Comparison of ENCODE assay signal across 8 cellular contexts in the genomic region with DNA sequence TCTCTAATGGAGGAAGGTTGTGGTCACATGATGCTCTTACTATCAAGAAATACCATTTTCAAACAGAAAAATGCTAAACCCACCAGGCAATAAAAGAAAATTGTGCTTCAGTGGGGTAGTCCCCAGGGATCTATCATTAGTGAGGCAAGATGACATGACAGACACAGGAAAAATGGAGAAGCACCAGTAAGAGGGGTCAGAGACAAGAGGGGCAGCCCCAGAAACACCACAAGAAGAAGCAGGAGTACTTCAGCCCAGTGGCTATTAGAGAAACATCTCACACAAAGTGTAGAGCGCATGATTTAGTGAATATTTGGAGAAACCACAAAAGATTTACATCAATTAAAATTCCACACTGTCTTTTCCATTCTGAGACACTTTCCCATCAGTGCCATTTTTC. TPM values are rescaled to one million over a fixed set of nuclear protein-coding genes. Genes with fewer than 3 reads are reported as not detected.
"Had no signal": no experiment of that assay in that cellular context is flagged by ENCODE, and none has a peak within 500 bp of the region (broad histone marks: within the 10 kb centered on the region; RNA-seq: fewer than 3 reads in every experiment).

No MANE protein-coding gene starts in this region.

- H3K27ac Mint-ChIP-seq: IgD-negative memory B cell had no signal

- H3K36me3 Mint-ChIP-seq: IgD-negative memory B cell had no signal

- H3K27me3 Mint-ChIP-seq: IgD-negative memory B cell had no signal

- DNase-seq: IMR-90, KBM-7, KG1 had no signal

- ATAC-seq: HepG2 had no signal

- FAIRE-seq: HepG2, HTR-8/SVneo had no signal

- H3K27ac ChIP-seq: HL-60 had no signal

- H3K4me1 Mint-ChIP-seq: IgD-negative memory B cell had no signal

RNA-seq across cellular contexts. Expression of gene TMEM200A, which starts 10.2 kb away (rescaled TPM):
- total RNA-seq: HepG2, HT-29 had no signal
